ENCODE assay signal across 9 cellular contexts in genomic region chr3:111803123-111803593, GRCh38. TPM values are rescaled to one million over a fixed set of nuclear protein-coding genes. Genes with fewer than 3 reads are reported as not detected.
DNase-seq lines count a peak whose midpoint lies in the region; ATAC-seq, FAIRE-seq and TF ChIP-seq lines count a peak whose summit lies in the region.
"Had no signal": no experiment of that assay in that cellular context is flagged by ENCODE, and none has a peak within 500 bp of the region (broad histone marks: within the 10 kb centered on the region; RNA-seq: fewer than 3 reads in every experiment).

No MANE protein-coding gene starts in this region.

- H3K27ac Mint-ChIP-seq in chondrocyte (ENCODE audit: unreplicated experiment) = peak overlapping the region; percentile 94
- H3K27ac Mint-ChIP-seq in activated naive CD4-positive, alpha-beta T cell treated with anti-CD3 and anti-CD28 coated beads, Interleukin-2, amount 10 ng/mL, durations not matched to agents 7 days and 5 days = no peak overlapping the region

- H3K36me3 Mint-ChIP-seq in chondrocyte (ENCODE audit: low read depth) = no peaks in the 10 kb centered on the region
- H3K36me3 Mint-ChIP-seq in activated naive CD4-positive, alpha-beta T cell treated with anti-CD3 and anti-CD28 coated beads, Interleukin-2, amount 10 ng/mL, durations not matched to agents 7 days and 5 days = no peaks in the 10 kb centered on the region

- WGBS in right lobe of liver (ENCODE audit: insufficient coverage, low coverage, low lambda C conversion rate, missing lambda C conversion rate) = 15% methylated on average over 4 of the region's 4 CpGs
- WGBS in small intestine, 3 donors = 59 to 73% (median 67%) methylated on average over 4 of the region's 4 CpGs

- H3K9me3 Mint-ChIP-seq in chondrocyte (ENCODE audit: low read depth) = peaks cover 3% of the 10 kb centered on the region
- H3K9me3 Mint-ChIP-seq in activated naive CD4-positive, alpha-beta T cell treated with anti-CD3 and anti-CD28 coated beads, Interleukin-2, amount 10 ng/mL, durations not matched to agents 7 days and 5 days = no peaks in the 10 kb centered on the region

- H3K4me3 ChIP-seq in right lobe of liver = no peak overlapping the region
- no peak overlapping the region for H3K4me3 ChIP-seq in thoracic aorta
- no peak overlapping the region for H3K4me3 ChIP-seq in small intestine (ENCODE audit: low read depth in 1 of 2, low read length in 2 of 2)

- TF ChIP-seq CTCF in chondrocyte (IDR thresholded peaks at IDR 0.05) = no peak
- no peak for TF ChIP-seq CTCF in right lobe of liver (IDR thresholded peaks at IDR 0.05)
- no peak for TF ChIP-seq CTCF in thoracic aorta (IDR thresholded peaks at IDR 0.05)

- CTCF ChIA-PET in activated naive CD4-positive, alpha-beta T cell treated with anti-CD3 and anti-CD28 coated beads, Interleukin-2, amount 10 ng/mL, durations not matched to agents 7 days and 5 days (lab: Charles Lee) = no interaction called here

- DNase-seq in HPDE6-E6E7 (ENCODE audit: extremely low spot score) (peak; percentile 46), chondrocyte (ENCODE audit: low spot score) (no peak), right lobe of liver (peak in 1 of 3 donors; percentile 48), thoracic aorta (ENCODE audit: low spot score) (peak; percentile 79), small intestine (no peak), NCI-H1105 (lab: John Stamatoyannopoulos, UW) (no peak)
- DNase-seq in activated CD4-positive, CD25-positive, alpha-beta regulatory T cell treated with anti-CD3 and anti-CD28 coated beads, Interleukin-2, amount 50 U/mL, for 72 hours = no peak
- DNase-seq in activated naive CD4-positive, alpha-beta T cell treated with anti-CD3 and anti-CD28 coated beads, Interleukin-2, amount 10 ng/mL, durations not matched to agents 7 days and 5 days = no peak
- DNase-seq: NCI-H82 had no signal

- TF ChIP-seq POLR2A in right lobe of liver (IDR thresholded peaks at IDR 0.05) = no peak

- peak in 2 of 4 donors; percentile 31 to 49 for ATAC-seq in right lobe of liver
- peak; percentile 83 for ATAC-seq in thoracic aorta (ENCODE audit: insufficient number of reproducible peaks, low FRiP score, low read depth)

- H3K36me3 ChIP-seq in right lobe of liver = no peaks in the 10 kb centered on the region
- no peaks in the 10 kb centered on the region for H3K36me3 ChIP-seq in thoracic aorta
- H3K36me3 ChIP-seq in small intestine (ENCODE audit: control insufficient read depth in 2 of 2, insufficient read depth in 2 of 2, low read length in 2 of 2) = no peaks in the 10 kb centered on the region

- no peaks in the 10 kb centered on the region for H3K27me3 Mint-ChIP-seq in chondrocyte (ENCODE audit: low read depth)
- peaks cover 7% of the 10 kb centered on the region for H3K27me3 Mint-ChIP-seq in activated naive CD4-positive, alpha-beta T cell treated with anti-CD3 and anti-CD28 coated beads, Interleukin-2, amount 10 ng/mL, durations not matched to agents 7 days and 5 days

- H3K4me1 Mint-ChIP-seq in chondrocyte (ENCODE audit: low read depth) = peaks cover 58% of the 10 kb centered on the region
- H3K4me1 Mint-ChIP-seq in activated naive CD4-positive, alpha-beta T cell treated with anti-CD3 and anti-CD28 coated beads, Interleukin-2, amount 10 ng/mL, durations not matched to agents 7 days and 5 days = no peaks in the 10 kb centered on the region

- FAIRE-seq in small intestine (lab: Jason Lieb, UNC) = no peak

- H3K27ac ChIP-seq in right lobe of liver (peak overlapping the region; percentile 46 to 68 (median 61)), thoracic aorta (peak overlapping the region; percentile 80 to 86), small intestine (ENCODE audit: low read depth in 1 of 2, low read length in 1 of 2) (peak overlapping the region in 1 of 2 donors; percentile 15)

- H3K27me3 ChIP-seq in right lobe of liver (no peaks in the 10 kb centered on the region), thoracic aorta (replicated peaks; ENCODE audit: insufficient read depth) (no peaks in the 10 kb centered on the region), small intestine (ENCODE audit: control insufficient read depth in 2 of 2, insufficient read depth in 2 of 2, low read length in 2 of 2) (no peaks in the 10 kb centered on the region)

- intact Hi-C loops in right lobe of liver (cut with DNase I) = no loop called here

- H3K9me3 ChIP-seq in right lobe of liver = no peaks in the 10 kb centered on the region
- H3K9me3 ChIP-seq in thoracic aorta = no peaks in the 10 kb centered on the region
- H3K9me3 ChIP-seq in small intestine (ENCODE audit: control insufficient read depth, low read depth) = no peaks in the 10 kb centered on the region

- H3K4me1 ChIP-seq in right lobe of liver (peaks cover 0 to 45% (median 13%) of the 10 kb centered on the region in 4 donors), thoracic aorta (ENCODE audit: control insufficient read depth in 1 of 2, low read depth in 2 of 2) (peaks cover 24 to 46% of the 10 kb centered on the region in 2 donors), small intestine (ENCODE audit: control insufficient read depth in 2 of 2, insufficient read depth in 1 of 2, low read depth in 1 of 2, low read length in 1 of 2) (no peaks in the 10 kb centered on the region)

- no peak overlapping the region for H3K4me3 Mint-ChIP-seq in chondrocyte (ENCODE audit: unreplicated experiment)
- no peak overlapping the region for H3K4me3 Mint-ChIP-seq in activated naive CD4-positive, alpha-beta T cell treated with anti-CD3 and anti-CD28 coated beads, Interleukin-2, amount 10 ng/mL, durations not matched to agents 7 days and 5 days

RNA-seq across cellular contexts. Expression of gene PHLDB2, which starts 55.9 kb away (rescaled TPM):
- total RNA-seq in chondrocyte = 70.3 to 138 TPM (median 133 TPM) in 3 replicates
- total RNA-seq in right lobe of liver = 10 to 100 TPM; 21.9 to 40.6 (median 31.2) TPM
- total RNA-seq in thoracic aorta = 100 to 1,000 TPM in 1 of 2 donors, 10 to 100 TPM in 1; 99.0 to 140 TPM
- 1 to 10 TPM; 1.1 to 7.7 (median 1.4) TPM for polyA plus RNA-seq in small intestine

Comparison
In these comparisons a context has a peak if more than half of its experiments do, and no peak if none do; other contexts are left out.
1. DNase-seq: peak in HPDE6-E6E7 (single experiment) and thoracic aorta (single experiment); none in chondrocyte (single experiment), small intestine (single experiment), NCI-H1105 (single experiment), activated CD4-positive, CD25-positive, alpha-beta regulatory T cell treated with anti-CD3 and anti-CD28 coated beads, Interleukin-2, amount 50 U/mL, for 72 hours (single experiment) and activated naive CD4-positive, alpha-beta T cell treated with anti-CD3 and anti-CD28 coated beads, Interleukin-2, amount 10 ng/mL, durations not matched to agents 7 days and 5 days (single experiment).